ENCODE assay signal across 1 cellular context in genomic region chr16:90057738-90058173, GRCh38.
TF ChIP-seq lines count a peak whose summit lies in the region.

No MANE protein-coding gene starts in this region.

TF ChIP-seq in IMR-90, 13 proteins besides CTCF, POLR2A, EP300 and RAD21 (continued from another document):
- no peak; the same call in 1 of the 2 replicates for TF ChIP-seq ELK1 (IDR thresholded peaks at IDR 0.05; ENCODE audit: borderline replicate concordance, low read depth, low read length)
- no peak for TF ChIP-seq MAFK (IDR thresholded peaks at IDR 0.05; ENCODE audit: low read depth, low read length)
- no peak for TF ChIP-seq RFX5 (IDR thresholded peaks at IDR 0.05; ENCODE audit: low read depth, low read length)
- peak; percentile 39; the same call in 1 of the 2 replicates for TF ChIP-seq MAZ (IDR thresholded peaks at IDR 0.05; ENCODE audit: borderline replicate concordance, low read depth, low read length)
- no peak for TF ChIP-seq RCOR1 (IDR thresholded peaks at IDR 0.05; ENCODE audit: insufficient replicate concordance, low read length)
- TF ChIP-seq SMC3 (IDR thresholded peaks at IDR 0.05; ENCODE audit: low read depth, low read length): no peak
- TF ChIP-seq USF2 (IDR thresholded peaks at IDR 0.05; ENCODE audit: low read depth, low read length): no peak
